In genomic region chr14:86072134-86072894, GRCh38 we compare ENCODE assay signal across 15 cellular contexts.
DNase-seq lines count a peak whose midpoint lies in the region; TF ChIP-seq lines count a peak whose summit lies in the region.
"Had no signal": no experiment of that assay in that cellular context is flagged by ENCODE, and none has a peak within 500 bp of the region (broad histone marks: within the 10 kb centered on the region; RNA-seq: fewer than 3 reads in every experiment).

No MANE protein-coding gene starts in this region.

- H3K79me2 ChIP-seq in Karpas-422 (ENCODE audit: low read length): no peaks in the 10 kb centered on the region

- H3K36me3 ChIP-seq in A673 (ENCODE audit: insufficient read depth, low read length, poor library complexity, severe bottlenecking) (no peaks in the 10 kb centered on the region), SK-N-MC (ENCODE audit: insufficient read depth, low read length) (no peaks in the 10 kb centered on the region), Karpas-422 (ENCODE audit: insufficient read depth, low read length) (no peaks in the 10 kb centered on the region)

- H3K27ac Mint-ChIP-seq in mesothelial cell of epicardium: peak overlapping the region; percentile 50

- TF ChIP-seq CTCF in A673 (conservative IDR thresholded peaks at IDR 0.05; ENCODE audit: low read depth, low read length): no peak
- TF ChIP-seq CTCF in mesothelial cell of epicardium (IDR thresholded peaks at IDR 0.05; ENCODE audit: unreplicated experiment): no peak

- CTCF ChIA-PET in A673 (lab: Charles Lee): no interaction called here

- H3K27me3 Mint-ChIP-seq in mesothelial cell of epicardium (ENCODE audit: low read depth): no peaks in the 10 kb centered on the region
- H3K27me3 Mint-ChIP-seq: CD8-positive, alpha-beta memory T cell had no signal

- H4K20me1 ChIP-seq in Karpas-422 (ENCODE audit: insufficient read depth, low read depth, low read length): no peaks in the 10 kb centered on the region

- DNase-seq in A673 (ENCODE audit: low spot score): peak; percentile 62
- DNase-seq in GDM1 (lab: John Stamatoyannopoulos, UW): peak; percentile 53
- DNase-seq in SK-N-MC (ENCODE audit: low read depth, low spot score): no peak
- no peak for DNase-seq in mesothelial cell of epicardium (ENCODE audit: low spot score in 2 of 2, unreplicated experiment in 2 of 2)
- DNase-seq in glomerular visceral epithelial cell (ENCODE audit: extremely low spot score): no peak
- no peak for DNase-seq in Karpas-422
- no peak for DNase-seq in stimulated activated CD4-positive, alpha-beta T cell treated with anti-CD3 and anti-CD28 coated beads, Interleukin-12 subunit alpha, Interleukin-12 subunit beta, amount 100 ng/mL, for 4 hours
- DNase-seq: CD8-positive, alpha-beta memory T cell; NCI-H1092 treated with DMSO at 0.1 percent for 48 hours; NCI-H146; NCI-H2081; NCI-H446 treated with DMSO at 0.1 percent for 48 hours; NCI-H69; SHP77; SK-N-SH had no signal

- peaks cover 3% of the 10 kb centered on the region for H3K4me1 Mint-ChIP-seq in mesothelial cell of epicardium

- H3K9me3 Mint-ChIP-seq in mesothelial cell of epicardium: peaks cover 3% of the 10 kb centered on the region

- POLR2A ChIA-PET in A673 (lab: Charles Lee; ENCODE audit: low non-redundant PET): no interaction called here

- H3K9ac ChIP-seq in SK-N-MC (ENCODE audit: insufficient read length) (no peak overlapping the region), Karpas-422 (ENCODE audit: low read length) (no peak overlapping the region)
- H3K9ac ChIP-seq: SK-N-SH had no signal

- H2AFZ ChIP-seq in Karpas-422 (ENCODE audit: low read length): no peak overlapping the region

- H3K27me3 ChIP-seq in A673 (replicated peaks; ENCODE audit: insufficient read depth, low read depth, low read length, poor library complexity) (no peaks in the 10 kb centered on the region), Karpas-422 (ENCODE audit: low read length) (no peaks in the 10 kb centered on the region)

- 0 out of 2 replicates have a peak, but pooled peaks cover 5% of the 10 kb centered on the region for H3K9me2 ChIP-seq in Karpas-422 (replicated peaks; ENCODE audit: insufficient read depth, low read length)
- H3K9me2 ChIP-seq: SK-N-SH had no signal

- no peak overlapping the region for H3K4me3 Mint-ChIP-seq in mesothelial cell of epicardium

- no TSS peak for BruUV-seq in A673 (replicated peaks; lab: Mats Ljungman, UMichigan)

- peaks cover 11% of the 10 kb centered on the region for H3K4me1 ChIP-seq in A673 (ENCODE audit: insufficient read depth, low read length, poor library complexity, severe bottlenecking)
- no peaks in the 10 kb centered on the region for H3K4me1 ChIP-seq in Karpas-422 (ENCODE audit: low read length)

- H3K4me2 ChIP-seq in Karpas-422 (ENCODE audit: low read depth, low read length, poor library complexity, severe bottlenecking): no peak overlapping the region
- H3K4me2 ChIP-seq: SK-N-SH had no signal

- H3K4me3 ChIP-seq in A673 (ENCODE audit: low read depth, low read length, poor library complexity, severe bottlenecking) (no peak overlapping the region), SK-N-MC (peak overlapping the region; percentile 39), Karpas-422 (ENCODE audit: low read length) (no peak overlapping the region)

- H3K9me3 ChIP-seq in A673 (ENCODE audit: low read depth, low read length, poor library complexity, severe bottlenecking): no peaks in the 10 kb centered on the region
- no peaks in the 10 kb centered on the region for H3K9me3 ChIP-seq in SK-N-MC (ENCODE audit: low read depth, low read length)
- H3K9me3 ChIP-seq in Karpas-422 (ENCODE audit: low read length): no peaks in the 10 kb centered on the region
- H3K9me3 ChIP-seq: SK-N-SH had no signal

- intact Hi-C loops in A673 (cut with micrococcal nuclease; ENCODE audit: unreplicated experiment): no loop called here

- H3K27ac ChIP-seq in A673 (ENCODE audit: low read depth, low read length, poor library complexity, severe bottlenecking) (no peak overlapping the region), SK-N-MC (peak overlapping the region; percentile 84), Karpas-422 (ENCODE audit: low read length) (no peak overlapping the region)

- no peaks in the 10 kb centered on the region for H3K36me3 Mint-ChIP-seq in mesothelial cell of epicardium

Comparison
In these comparisons a context has a peak if more than half of its experiments do, and no peak if none do; other contexts are left out.
1. DNase-seq: peak in A673 (single experiment) and GDM1 (single experiment); none in SK-N-MC (single experiment), mesothelial cell of epicardium (0 of 2), glomerular visceral epithelial cell (single experiment), Karpas-422 (single experiment) and stimulated activated CD4-positive, alpha-beta T cell treated with anti-CD3 and anti-CD28 coated beads, Interleukin-12 subunit alpha, Interleukin-12 subunit beta, amount 100 ng/mL, for 4 hours (single experiment).